29 cellular contexts compared by ENCODE assay signal in the genomic region with DNA sequence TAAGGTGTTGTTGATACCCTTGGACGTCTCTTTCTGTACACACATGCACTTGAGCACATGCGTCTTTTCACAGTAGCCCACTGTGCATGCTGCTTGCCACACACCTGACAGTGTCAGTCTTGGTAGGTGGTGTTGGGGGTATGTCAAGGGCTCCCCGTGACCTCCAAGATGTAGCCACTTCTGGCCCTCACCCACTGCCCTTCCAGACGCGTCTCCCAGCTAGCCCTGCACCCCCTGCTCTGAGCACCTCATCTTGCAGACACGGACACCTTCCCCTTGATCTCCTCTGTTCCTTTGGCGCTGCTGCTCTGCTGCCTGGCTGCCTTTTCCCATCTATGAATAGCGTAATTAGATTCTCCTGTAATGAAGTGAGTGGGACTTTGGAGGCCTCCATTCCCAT.
"Had no signal": no experiment of that assay in that cellular context is flagged by ENCODE, and none has a peak within 500 bp of the region (broad histone marks: within the 10 kb centered on the region; RNA-seq: fewer than 3 reads in every experiment).

No MANE protein-coding gene starts in this region.

- H3K27ac Mint-ChIP-seq: memory B cell; mesothelial cell of epicardium; natural killer cell treated with Interleukin-12 subunit alpha and Interleukin-12 subunit beta and Interleukin-15 and Interleukin-18, amount 100 ng/mL, for 72 hours; stimulated activated naive CD8-positive, alpha-beta T cell treated with anti-CD3 and anti-CD28 coated beads, Interleukin-15, amount 100 ng/mL, for 72 hours had no signal

- H3K79me2 ChIP-seq: hepatocyte had no signal

- H3K36me3 Mint-ChIP-seq: memory B cell; mesothelial cell of epicardium; naive B cell; natural killer cell treated with Interleukin-12 subunit alpha and Interleukin-12 subunit beta and Interleukin-15 and Interleukin-18, amount 100 ng/mL, for 72 hours had no signal

- H3K4me2 ChIP-seq: hepatocyte had no signal

- H3K4me1 ChIP-seq: foreskin keratinocyte, psoas muscle, transverse colon, upper lobe of right lung, vagina had no signal

- H3K27me3 Mint-ChIP-seq: memory B cell; naive B cell; natural killer cell treated with Interleukin-12 subunit alpha and Interleukin-12 subunit beta and Interleukin-15 and Interleukin-18, amount 100 ng/mL, for 72 hours; stimulated activated naive CD8-positive, alpha-beta T cell treated with anti-CD3 and anti-CD28 coated beads, Interleukin-15, amount 100 ng/mL, for 72 hours had no signal

- H3K4me3 Mint-ChIP-seq: memory B cell; mesothelial cell of epicardium; naive B cell; natural killer cell treated with Interleukin-12 subunit alpha and Interleukin-12 subunit beta and Interleukin-15 and Interleukin-18, amount 100 ng/mL, for 72 hours; neural crest cell; stimulated activated naive CD8-positive, alpha-beta T cell treated with anti-CD3 and anti-CD28 coated beads, Interleukin-15, amount 100 ng/mL, for 72 hours had no signal

- H3K9me3 Mint-ChIP-seq: memory B cell; mesothelial cell of epicardium; natural killer cell treated with Interleukin-12 subunit alpha and Interleukin-12 subunit beta and Interleukin-15 and Interleukin-18, amount 100 ng/mL, for 72 hours; neural crest cell; stimulated activated naive CD8-positive, alpha-beta T cell treated with anti-CD3 and anti-CD28 coated beads, Interleukin-15, amount 100 ng/mL, for 72 hours had no signal

- H3K27me3 ChIP-seq: esophagus muscularis mucosa, foreskin keratinocyte, gastroesophageal sphincter, heart left ventricle, hepatocyte, suprapubic skin, transverse colon, upper lobe of right lung, vagina had no signal

- H2AFZ ChIP-seq: hepatocyte had no signal

- FAIRE-seq: endothelial cell of umbilical vein, kidney had no signal

- ATAC-seq: foreskin keratinocyte; gastroesophageal sphincter; heart left ventricle; left lobe of liver; mucosa of descending colon; natural killer cell treated with Interleukin-12 subunit alpha and Interleukin-12 subunit beta and Interleukin-15 and Interleukin-18, amount 100 ng/mL, for 72 hours; psoas muscle; right cardiac atrium; stimulated activated naive CD8-positive, alpha-beta T cell treated with anti-CD3 and anti-CD28 coated beads, Interleukin-15, amount 100 ng/mL, for 72 hours; upper lobe of right lung had no signal

- H3K36me3 ChIP-seq: esophagus muscularis mucosa, gastroesophageal sphincter, heart left ventricle, suprapubic skin, transverse colon, upper lobe of right lung, vagina had no signal

- H3K27ac ChIP-seq: coronary artery, esophagus muscularis mucosa, foreskin keratinocyte, gastroesophageal sphincter, heart left ventricle, hepatocyte, psoas muscle, skin epidermis, suprapubic skin, transverse colon, upper lobe of right lung, vagina had no signal

- DNase-seq: dermis blood vessel endothelial cell; effector memory CD4-positive, alpha-beta T cell; foreskin keratinocyte; heart left ventricle; kidney; mucosa of descending colon; naive B cell; psoas muscle; stimulated activated CD4-positive, alpha-beta T cell treated with anti-CD3 and anti-CD28 coated beads, Interleukin-15, amount 100 ng/mL, for 24 hours; stimulated activated CD4-positive, alpha-beta T cell treated with anti-CD3 and anti-CD28 coated beads, Interleukin-2, amount 100 ng/mL, for 48 hours; stimulated activated naive CD4-positive, alpha-beta T cell; stimulated activated naive CD8-positive, alpha-beta T cell treated with anti-CD3 and anti-CD28 coated beads, Interleukin-15, amount 100 ng/mL, for 72 hours; transverse colon; upper lobe of right lung had no signal

- H3K4me3 ChIP-seq: coronary artery, esophagus muscularis mucosa, gastroesophageal sphincter, heart left ventricle, hepatocyte, lung, mucosa of descending colon, psoas muscle, skin epidermis, suprapubic skin, transverse colon, upper lobe of right lung, vagina had no signal

- H3K9me3 ChIP-seq: esophagus muscularis mucosa, gastroesophageal sphincter, heart left ventricle, mucosa of descending colon, psoas muscle, suprapubic skin, transverse colon, upper lobe of right lung, vagina had no signal
